13 cellular contexts compared by ENCODE assay signal in the genomic region with DNA sequence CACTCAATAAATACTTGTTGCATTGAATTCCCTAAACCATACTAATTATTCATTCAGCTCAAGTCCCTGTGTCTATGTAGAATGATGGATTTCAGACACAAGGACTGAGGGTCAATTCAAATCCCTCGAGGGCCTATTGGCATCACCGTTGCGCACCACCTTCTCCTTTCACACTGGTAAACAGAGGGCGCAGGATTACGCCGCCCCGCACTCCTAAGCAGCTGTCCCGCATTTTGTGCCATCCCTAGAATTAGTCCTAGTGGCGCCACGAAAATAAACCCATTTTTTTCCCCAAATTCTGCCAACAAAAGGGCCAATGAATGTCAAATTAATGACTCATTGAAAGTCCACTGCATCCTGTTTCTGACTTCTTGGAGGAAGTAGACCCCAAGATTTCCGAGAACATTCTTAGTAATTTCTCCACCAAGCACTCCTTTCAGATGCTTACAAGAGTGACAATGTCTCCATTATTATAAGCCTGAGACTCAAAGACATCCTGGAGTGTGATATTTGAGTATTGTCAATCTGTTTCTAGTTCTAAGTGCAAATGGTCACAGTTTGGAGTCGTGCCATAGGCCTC. TPM values are rescaled to one million over a fixed set of nuclear protein-coding genes. Genes with fewer than 3 reads are reported as not detected.
DNase-seq lines count a peak whose midpoint lies in the region; ATAC-seq and TF ChIP-seq lines count a peak whose summit lies in the region.
"Had no signal": no experiment of that assay in that cellular context is flagged by ENCODE, and none has a peak within 500 bp of the region (broad histone marks: within the 10 kb centered on the region; RNA-seq: fewer than 3 reads in every experiment).

No MANE protein-coding gene starts in this region.

- DNase-seq in CD4-positive, alpha-beta memory T cell: no peak
- DNase-seq in activated T-cell treated with anti-CD3 and anti-CD28 coated beads, Interleukin-2, amount 50 U/mL, for 72 hours: no peak
- DNase-seq in lower lobe of right lung: no peak
- no peak for DNase-seq in NCI-H1048 (lab: John Stamatoyannopoulos, UW)
- DNase-seq in glomerular visceral epithelial cell (ENCODE audit: extremely low spot score): no peak
- no peak for DNase-seq in HK-2 (ENCODE audit: unreplicated experiment)
- DNase-seq in ACHN: no peak
- DNase-seq: adrenal gland, dermis blood vessel endothelial cell, NCI-H187 treated with DMSO at 0.1 percent for 48 hours had no signal

- CTCF ChIA-PET in CD4-positive, alpha-beta memory T cell (lab: Charles Lee; ENCODE audit: partially characterized antibody): interaction anchor here (1.2 to 13.0 kb wide), 10 partner anchors 9 to 239 kb away, joined by 3 to 276 read pairs (median 9); a partner anchor contains a TSS

- peaks cover 0 to 3% of the 10 kb centered on the region in 2 donors for H3K9me3 ChIP-seq in CD4-positive, alpha-beta memory T cell (ENCODE audit: control insufficient read depth in 1 of 2, low read length in 2 of 2)
- H3K9me3 ChIP-seq in KOPT-K1 (ENCODE audit: insufficient read depth, low read length, poor library complexity, severe bottlenecking) (peaks cover 18% of the 10 kb centered on the region), lower lobe of right lung (no peaks in the 10 kb centered on the region)

- POLR2A ChIA-PET in CD4-positive, alpha-beta memory T cell (lab: Charles Lee; ENCODE audit: partially characterized antibody): interaction anchor here (0.7 to 21.5 kb wide), 12 partner anchors 7 to 252 kb away, joined by 3 to 1208 read pairs (median 12); a partner anchor contains a TSS

- peak in 1 of 2 donors; percentile 21 for ATAC-seq in activated T-cell treated with anti-CD3 and anti-CD28 coated beads, Interleukin-2, amount 50 U/mL, for 72 hours (replicated peaks in 1 of 2)
- no peak for ATAC-seq in lower lobe of right lung

- intact Hi-C loops in CD4-positive, alpha-beta memory T cell (cut with micrococcal nuclease): loop anchor here (1.0 to 2.0 kb wide), 2 partner anchors 8 to 71 kb away; no protein-coding TSS in a partner anchor
- intact Hi-C loops in lower lobe of right lung (cut with DNase I): no loop called here

- in situ Hi-C loops in ACHN (cut with HindIII; ENCODE audit: low pct_ligation_motif_present, low pct_unique_long_range_greater_than_20kb, low sequenced_read_pairs): no loop called here

- H3K27me3 ChIP-seq in CD4-positive, alpha-beta memory T cell (ENCODE audit: insufficient read depth, low read length): no peaks in the 10 kb centered on the region
- no peaks in the 10 kb centered on the region for H3K27me3 ChIP-seq in lower lobe of right lung (ENCODE audit: low read depth)
- H3K27me3 ChIP-seq: adrenal gland, right atrium auricular region had no signal

- H3K9me3 Mint-ChIP-seq in CD4-positive, alpha-beta memory T cell: peaks cover 2 to 23% (median 15%) of the 10 kb centered on the region in 8 donors
- H3K9me3 Mint-ChIP-seq in activated T-cell treated with anti-CD3 and anti-CD28 coated beads, Interleukin-2, amount 50 U/mL, for 72 hours: peaks cover 8 to 12% of the 10 kb centered on the region in 2 donors

- peaks cover 84% of the 10 kb centered on the region for H3K4me1 ChIP-seq in CD4-positive, alpha-beta memory T cell (ENCODE audit: insufficient read depth, low read length)
- H3K4me1 ChIP-seq in lower lobe of right lung: no peaks in the 10 kb centered on the region
- H3K4me1 ChIP-seq: adrenal gland, right atrium auricular region had no signal

- H3K4me3 ChIP-seq in CD4-positive, alpha-beta memory T cell (ENCODE audit: low read length in 2 of 2): peak overlapping the region in 1 of 2 donors; percentile 28
- H3K4me3 ChIP-seq in lower lobe of right lung: no peak overlapping the region
- H3K4me3 ChIP-seq: adrenal gland, right atrium auricular region had no signal

- peak overlapping the region; percentile 80 for H3K27ac ChIP-seq in CD4-positive, alpha-beta memory T cell (ENCODE audit: low read depth, low read length)
- H3K27ac ChIP-seq in KOPT-K1 (ENCODE audit: low read depth, low read length, poor library complexity, severe bottlenecking) (peak overlapping the region; percentile 65), lower lobe of right lung (peak overlapping the region; percentile 24)
- H3K27ac ChIP-seq: adrenal gland, right atrium auricular region had no signal

- H3K4me1 Mint-ChIP-seq in CD4-positive, alpha-beta memory T cell: peaks cover 67 to 95% (median 79%) of the 10 kb centered on the region in 4 donors
- H3K4me1 Mint-ChIP-seq in activated T-cell treated with anti-CD3 and anti-CD28 coated beads, Interleukin-2, amount 50 U/mL, for 72 hours (ENCODE audit: low read depth): peaks cover 76% of the 10 kb centered on the region

- no peak for TF ChIP-seq CTCF in lower lobe of right lung (IDR thresholded peaks at IDR 0.05)

- H3K4me3 Mint-ChIP-seq in CD4-positive, alpha-beta memory T cell: peak overlapping the region; percentile 63 to 87 (median 82)
- H3K4me3 Mint-ChIP-seq in activated T-cell treated with anti-CD3 and anti-CD28 coated beads, Interleukin-2, amount 50 U/mL, for 72 hours: peak overlapping the region; percentile 74 to 89

- H3K36me3 ChIP-seq in CD4-positive, alpha-beta memory T cell (ENCODE audit: insufficient read depth, low read length): no peaks in the 10 kb centered on the region
- H3K36me3 ChIP-seq in KOPT-K1 (ENCODE audit: insufficient read depth, low read length): no peaks in the 10 kb centered on the region
- H3K36me3 ChIP-seq in lower lobe of right lung: no peaks in the 10 kb centered on the region
- H3K36me3 ChIP-seq: adrenal gland, right atrium auricular region had no signal

- peaks cover 21 to 30% of the 10 kb centered on the region in 2 donors for H3K36me3 Mint-ChIP-seq in CD4-positive, alpha-beta memory T cell
- peaks cover 18 to 24% of the 10 kb centered on the region in 2 donors for H3K36me3 Mint-ChIP-seq in activated T-cell treated with anti-CD3 and anti-CD28 coated beads, Interleukin-2, amount 50 U/mL, for 72 hours (ENCODE audit: insufficient read depth in 2 of 2)

- no peaks in the 10 kb centered on the region for H3K27me3 Mint-ChIP-seq in CD4-positive, alpha-beta memory T cell
- H3K27me3 Mint-ChIP-seq in activated T-cell treated with anti-CD3 and anti-CD28 coated beads, Interleukin-2, amount 50 U/mL, for 72 hours (ENCODE audit: low read depth): no peaks in the 10 kb centered on the region

- peak overlapping the region; percentile 89 to 99 (median 98) for H3K27ac Mint-ChIP-seq in CD4-positive, alpha-beta memory T cell
- H3K27ac Mint-ChIP-seq in activated T-cell treated with anti-CD3 and anti-CD28 coated beads, Interleukin-2, amount 50 U/mL, for 72 hours: peak overlapping the region; percentile 96

RNA-seq across cellular contexts. Expression of a gene that starts 53.7 kb away (rescaled TPM):
- total RNA-seq in CD4-positive, alpha-beta memory T cell: 100 to 1,000 TPM; 305 to 316 TPM
- polyA plus RNA-seq in CD4-positive, alpha-beta memory T cell: 100 to 1,000 TPM; 409 to 471 TPM
- total RNA-seq in activated T-cell treated with anti-CD3 and anti-CD28 coated beads, Interleukin-2, amount 50 U/mL, for 72 hours: 100 to 1,000 TPM; 232 to 298 TPM
- total RNA-seq in lower lobe of right lung: 9.8 TPM
- total RNA-seq: dermis blood vessel endothelial cell, fibroblast of villous mesenchyme had no signal

Comparison
In these comparisons a context has a peak if more than half of its experiments do, and no peak if none do; other contexts are left out.
1. H3K27ac ChIP-seq: peak in every context shown above with its lines; median percentile 80 in CD4-positive, alpha-beta memory T cell; 65 in KOPT-K1; 24 in lower lobe of right lung.
2. RNA of a gene that starts 53.7 kb away (total RNA-seq): 305 to 316 TPM in CD4-positive, alpha-beta memory T cell and 232 to 298 TPM in activated T-cell treated with anti-CD3 and anti-CD28 coated beads, Interleukin-2, amount 50 U/mL, for 72 hours; 9.8 TPM in lower lobe of right lung (single experiment); every median in the first group is over 10 times any median in the second.